In the genomic region with DNA sequence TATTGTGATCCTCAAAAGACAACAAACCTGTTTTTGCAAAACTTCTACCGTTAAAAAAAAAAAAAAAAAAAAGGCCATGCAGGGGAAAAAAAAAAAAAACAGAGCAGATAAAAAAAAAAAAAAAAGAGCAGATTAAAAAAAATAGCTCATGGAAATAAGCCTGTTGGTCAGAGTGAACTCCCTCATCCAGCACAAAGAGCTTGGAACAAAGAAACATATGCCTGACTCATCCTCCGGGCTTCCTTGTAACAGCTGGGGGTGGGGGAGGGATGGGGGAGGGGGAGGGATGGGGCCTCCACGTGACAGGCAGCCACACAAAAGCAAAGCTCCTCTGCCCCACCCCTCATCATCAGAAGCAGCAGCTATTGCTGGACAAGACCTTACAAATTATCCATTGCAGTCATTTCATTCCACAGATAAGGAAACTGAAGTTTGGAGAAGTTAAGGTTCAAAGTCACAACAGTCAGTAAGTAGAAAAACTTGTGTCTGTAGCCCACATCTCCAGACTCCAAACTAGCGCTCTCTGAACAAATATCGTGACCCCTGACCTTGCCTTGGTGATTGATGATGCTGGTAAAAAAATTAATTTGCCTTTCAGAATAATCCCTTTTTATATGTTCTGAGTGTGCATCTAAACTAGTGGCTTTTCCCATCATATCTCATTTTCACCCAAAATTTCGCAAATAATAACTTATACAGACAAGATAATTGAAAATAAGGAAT, we compare ENCODE assay signal across 8 cellular contexts. TPM values are rescaled to one million over a fixed set of nuclear protein-coding genes. Genes with fewer than 3 reads are reported as not detected.
DNase-seq lines count a peak whose midpoint lies in the region; ATAC-seq lines count a peak whose summit lies in the region.

No MANE protein-coding gene starts in this region.

- DNase-seq in EL (peak; percentile 82), NCI-H510A (lab: John Stamatoyannopoulos, UW) (peak; percentile 47), left kidney (ENCODE audit: low read depth, low spot score) (peak; percentile 52), aorta (no peak), NCI-H2107 treated with DMSO at 0.1 percent for 48 hours (lab: John Stamatoyannopoulos, UW; ENCODE audit: unreplicated experiment) (no peak)

- H3K4me3 ChIP-seq in aorta (ENCODE audit: low read length in 2 of 2) = no peak overlapping the region

- WGBS in aorta, 2 donors = 47 to 52% methylated on average over 6 of the region's 6 CpGs

- no peaks in the 10 kb centered on the region for H3K4me1 ChIP-seq in aorta (ENCODE audit: control insufficient read depth in 1 of 2, insufficient read depth in 2 of 2, low read length in 2 of 2)

- H3K27me3 ChIP-seq in aorta (ENCODE audit: control insufficient read depth in 1 of 2, insufficient read depth in 2 of 2, low read length in 1 of 2) = no peaks in the 10 kb centered on the region

- H3K9me3 ChIP-seq in aorta (ENCODE audit: control insufficient read depth, low read length) = peaks cover 1% of the 10 kb centered on the region

- H3K27ac ChIP-seq in cingulate gyrus (ENCODE audit: low read depth, low read length) (peak overlapping the region; percentile 67), aorta (ENCODE audit: low read depth in 1 of 2, low read length in 2 of 2) (no peak overlapping the region)

- intact Hi-C loops in aorta (cut with DNase I) = no loop called here

- H3K36me3 ChIP-seq in aorta (ENCODE audit: control insufficient read depth in 1 of 2, insufficient read depth in 2 of 2, low read length in 1 of 2) = peaks cover 0 to 4% of the 10 kb centered on the region in 2 donors

- ATAC-seq in aorta (ENCODE audit: low FRiP score) (peak; percentile 88), GM21529 (IDR thresholded peaks at IDR 0.05; ENCODE audit: unreplicated experiment) (no peak), GM19455 (IDR thresholded peaks at IDR 0.05; ENCODE audit: unreplicated experiment) (no peak)

RNA-seq across cellular contexts. Expression of a gene that starts 38.9 kb away (rescaled TPM):
- 10 to 100 TPM; 18.0 to 22.0 TPM for total RNA-seq in aorta
- 10 to 100 TPM; 20.0 to 21.7 TPM for polyA plus RNA-seq in aorta

RNA-seq across cellular contexts. Expression of a gene that starts 42.6 kb away (rescaled TPM):
- 1 to 10 TPM; 2.2 to 2.6 TPM for total RNA-seq in aorta
- polyA plus RNA-seq in aorta = 10 to 100 TPM in 1 of 2 donors, not detected in 1; 17.7 TPM

Comparison
In these comparisons a context has a peak if more than half of its experiments do, and no peak if none do; other contexts are left out.
1. DNase-seq: peak in EL (single experiment), NCI-H510A (single experiment) and left kidney (single experiment); none in aorta (0 of 2) and NCI-H2107 treated with DMSO at 0.1 percent for 48 hours (single experiment).